In genomic region chr11:120608760-120609211, GRCh38 we compare ENCODE assay signal across 14 cellular contexts.
A peak's percentile ranks its signal among the peaks of the same experiment; 100 is the strongest.
DNase-seq lines count a peak whose midpoint lies in the region; ATAC-seq, FAIRE-seq and TF ChIP-seq lines count a peak whose summit lies in the region.
"Had no signal": no experiment of that assay in that cellular context is flagged by ENCODE, and none has a peak within 500 bp of the region (broad histone marks: within the 10 kb centered on the region; RNA-seq: fewer than 3 reads in every experiment).

No MANE protein-coding gene starts in this region.

- H3K4me2 ChIP-seq in GM23248 (ENCODE audit: unreplicated experiment) = no peak overlapping the region

- intact Hi-C loops in pancreas (cut with DNase I) = no loop called here

- peak; percentile 43 for DNase-seq in GM23248
- peak; percentile 31 for DNase-seq in NCI-H446 treated with DMSO at 0.1 percent for 48 hours (lab: John Stamatoyannopoulos, UW)
- DNase-seq in fibroblast of mammary gland (ENCODE audit: low read depth) = peak; percentile 20
- DNase-seq in pancreas = peak in 2 of 6 donors; percentile 2 to 19
- DNase-seq in GM20000 (ENCODE audit: low spot score) = no peak
- DNase-seq in DMS114 treated with DMSO at 0.1 percent for 48 hours (lab: John Stamatoyannopoulos, UW; ENCODE audit: unreplicated experiment) = no peak
- DNase-seq in GM12891 (ENCODE audit: insufficient read length, low spot score) = no peak
- DNase-seq: activated naive CD4-positive, alpha-beta T cell; erythroblast; immature natural killer cell had no signal

- H3K9me2 ChIP-seq in GM23248 (ENCODE audit: insufficient read depth) = no peaks in the 10 kb centered on the region

- H3K79me2 ChIP-seq in GM23248 (ENCODE audit: insufficient read depth) = no peaks in the 10 kb centered on the region

- H3K36me3 ChIP-seq in GM23248 (ENCODE audit: low read depth) = no peaks in the 10 kb centered on the region
- no peaks in the 10 kb centered on the region for H3K36me3 ChIP-seq in pancreas
- H3K36me3 ChIP-seq: tibial artery had no signal

- FAIRE-seq in pancreas (lab: Jason Lieb, UNC) (no peak), GM12891 (lab: Jason Lieb, UNC) (no peak)

- no peaks in the 10 kb centered on the region for H4K20me1 ChIP-seq in GM23248 (ENCODE audit: insufficient read depth)

- H3K4me3 ChIP-seq in GM23248 (no peak overlapping the region), fibroblast of mammary gland (ENCODE audit: control insufficient read depth, low read depth, low read length) (no peak overlapping the region), pancreas (no peak overlapping the region)
- H3K4me3 ChIP-seq: tibial artery had no signal

- no peaks in the 10 kb centered on the region; the same call in none of the 2 replicates for H3K27me3 ChIP-seq in GM23248 (replicated peaks; ENCODE audit: insufficient read depth)
- no peaks in the 10 kb centered on the region for H3K27me3 ChIP-seq in pancreas

- 37 to 38% methylated on average over 4 of the region's 4 CpGs for WGBS in GM23248 (ENCODE audit: low coverage in 1 of 2, low lambda C conversion rate in 2 of 2, missing lambda C conversion rate in 2 of 2), 2 experiments
- 50 to 57% methylated on average over 4 of the region's 4 CpGs for WGBS in pancreas, 2 donors

- no peak for TF ChIP-seq POLR2A in GM12891 (IDR thresholded peaks at IDR 0.05; ENCODE audit: low read depth, low read length)

- H3K9ac ChIP-seq in GM23248 = no peak overlapping the region

- peak; percentile 60 to 85 (median 70) for ATAC-seq in pancreas
- ATAC-seq in HG03095 (IDR thresholded peaks at IDR 0.05; ENCODE audit: unreplicated experiment) = no peak
- ATAC-seq: HCT116 had no signal

- TF ChIP-seq CTCF in fibroblast of mammary gland (conservative IDR thresholded peaks at IDR 0.05; ENCODE audit: control insufficient read depth, insufficient read depth, low read depth, low read length) (no peak), pancreas (IDR thresholded peaks at IDR 0.05) (no peak), GM20000 (IDR thresholded peaks at IDR 0.05; ENCODE audit: extremely low read depth, missing control alignments) (no peak)

- no peaks in the 10 kb centered on the region for H3K4me1 ChIP-seq in GM23248 (ENCODE audit: insufficient read depth)
- no peaks in the 10 kb centered on the region for H3K4me1 ChIP-seq in pancreas

- H2AFZ ChIP-seq in GM23248 = no peak overlapping the region

- H3K9me3 ChIP-seq in GM23248 (ENCODE audit: low read depth) (no peaks in the 10 kb centered on the region), pancreas (no peaks in the 10 kb centered on the region)
- H3K9me3 ChIP-seq: Caco-2, tibial artery had no signal

- in situ Hi-C loops in GM23248 (cut with MboI) = no loop called here

- no peaks in the 10 kb centered on the region for H3F3A ChIP-seq in GM23248 (ENCODE audit: insufficient read depth)

- H3K27ac ChIP-seq in GM23248 (no peak overlapping the region), pancreas (no peak overlapping the region)
- H3K27ac ChIP-seq: tibial artery had no signal

TF ChIP-seq in GM12891, 5 proteins besides CTCF, POLR2A, EP300 and RAD21:
- TF ChIP-seq TAF1 (IDR thresholded peaks at IDR 0.05; ENCODE audit: low read depth, low read length) (no peak), POU2F2 (IDR thresholded peaks at IDR 0.05; ENCODE audit: low read depth, low read length) (no peak), POLR2AphosphoS5 (IDR thresholded peaks at IDR 0.05; ENCODE audit: low read depth, low read length) (no peak), PAX5 (IDR thresholded peaks at IDR 0.05; ENCODE audit: insufficient read depth, low read length, severe bottlenecking) (no peak), SPI1 (IDR thresholded peaks at IDR 0.05; ENCODE audit: low read depth, low read length) (no peak)

Comparison
In these comparisons a context has a peak if more than half of its experiments do, and no peak if none do; other contexts are left out.
1. DNase-seq: peak in GM23248 (single experiment), NCI-H446 treated with DMSO at 0.1 percent for 48 hours (single experiment) and fibroblast of mammary gland (single experiment); none in GM20000 (single experiment), DMS114 treated with DMSO at 0.1 percent for 48 hours (single experiment) and GM12891 (single experiment).